In the genomic region with DNA sequence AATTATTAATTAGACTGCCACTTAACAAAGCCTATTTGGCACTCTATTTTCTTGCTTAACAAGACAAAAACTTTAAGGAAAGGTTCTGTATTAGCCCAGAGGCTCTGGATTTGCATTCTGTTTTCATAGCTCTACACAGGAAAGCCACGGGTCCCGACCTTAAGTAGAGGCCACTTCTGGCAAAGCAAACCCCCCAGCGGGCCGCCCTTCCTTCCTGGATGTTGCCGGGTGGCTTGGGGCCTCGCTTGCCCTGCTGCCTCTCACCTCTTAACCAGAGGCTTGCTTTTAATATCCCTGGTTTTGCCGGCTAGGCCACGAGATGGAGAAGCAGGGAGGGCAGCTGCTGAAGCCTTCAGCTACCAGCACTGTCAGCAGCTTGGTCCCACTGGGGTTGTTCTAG, we compare ENCODE assay signal across 18 cellular contexts. TPM values are rescaled to one million over a fixed set of nuclear protein-coding genes. Genes with fewer than 3 reads are reported as not detected.
DNase-seq lines count a peak whose midpoint lies in the region; TF ChIP-seq lines count a peak whose summit lies in the region.
"Had no signal": no experiment of that assay in that cellular context is flagged by ENCODE, and none has a peak within 500 bp of the region (broad histone marks: within the 10 kb centered on the region; RNA-seq: fewer than 3 reads in every experiment).

No MANE protein-coding gene starts in this region.

- H4K20me1 ChIP-seq in Karpas-422 (ENCODE audit: insufficient read depth, low read depth, low read length) = no peaks in the 10 kb centered on the region

- no peaks in the 10 kb centered on the region for H3K9me2 ChIP-seq in Karpas-422 (replicated peaks; ENCODE audit: insufficient read depth, low read length)

- no peaks in the 10 kb centered on the region for H3K36me3 ChIP-seq in Karpas-422 (ENCODE audit: insufficient read depth, low read length)

- H3K27ac ChIP-seq in Karpas-422 (ENCODE audit: low read length) = no peak overlapping the region
- H3K27ac ChIP-seq in dorsolateral prefrontal cortex = peak overlapping the region in 44 of 59 donors; percentile 16 to 85 (median 68)

- intact Hi-C loops in dorsolateral prefrontal cortex (cut with DNase I) = no loop called here

- H3K27me3 ChIP-seq in Karpas-422 (ENCODE audit: low read length) (no peaks in the 10 kb centered on the region), dorsolateral prefrontal cortex (peaks cover 0 to 28% (median 3%) of the 10 kb centered on the region in 45 donors)

- no peak for TF ChIP-seq POLR2A in erythroblast (IDR thresholded peaks at IDR 0.05; ENCODE audit: low read length)

- peak; percentile 70 for DNase-seq in GDM1 (lab: John Stamatoyannopoulos, UW)
- peak; percentile 40 for DNase-seq in Karpas-422
- no peak for DNase-seq in dorsolateral prefrontal cortex
- DNase-seq in smooth muscle cell of the brain vasculature (ENCODE audit: low read depth, low spot score) = peak; percentile 46
- DNase-seq in NCI-H2081 (lab: John Stamatoyannopoulos, UW) = no peak
- DNase-seq in erythroblast (lab: John Stamatoyannopoulos, UW) = no peak
- DNase-seq in putamen (ENCODE audit: low spot score) = no peak
- DNase-seq: AML-193; DMS79 treated with DMSO at 0.1 percent for 48 hours; MV-4-11; NCI-H1694 treated with DMSO at 0.1 percent for 48 hours; NCI-H2107; NCI-H510A; NCI-H748 treated with DMSO at 0.1 percent for 48 hours; NK-92 treated with Interleukin-12 subunit alpha and Interleukin-12 subunit beta, amount 100 ng/mL, for 24 hours; OCI-M1; SIG-M5 had no signal

- H3K4me2 ChIP-seq in Karpas-422 (ENCODE audit: low read depth, low read length, poor library complexity, severe bottlenecking) = no peak overlapping the region

- peaks cover 32% of the 10 kb centered on the region for H3K4me1 ChIP-seq in Karpas-422 (ENCODE audit: low read length)

- no peak overlapping the region for H2AFZ ChIP-seq in Karpas-422 (ENCODE audit: low read length)

- H3K9me3 ChIP-seq in Karpas-422 (ENCODE audit: low read length) = no peaks in the 10 kb centered on the region

- no peak overlapping the region for H3K9ac ChIP-seq in Karpas-422 (ENCODE audit: low read length)

- no peak overlapping the region for H3K4me3 ChIP-seq in Karpas-422 (ENCODE audit: low read length)
- H3K4me3 ChIP-seq in dorsolateral prefrontal cortex = peak overlapping the region in 16 of 59 donors; percentile 3 to 29 (median 15)

- no peak for TF ChIP-seq CTCF in dorsolateral prefrontal cortex (IDR thresholded peaks at IDR 0.05 in 54 of 56, conservative IDR thresholded peaks at IDR 0.05 in 2 of 56; ENCODE audit: low read depth in 1 of 56, partially characterized antibody in 56 of 56)

- no peaks in the 10 kb centered on the region for H3K79me2 ChIP-seq in Karpas-422 (ENCODE audit: low read length)

RNA-seq across cellular contexts. Expression of a gene that starts 4.4 kb away (rescaled TPM):
- 0.11 and 0.30 TPM in 2 replicates for total RNA-seq in Karpas-422 (2014; rRNA removed; shearing (Covaris generic); ENCODE audit: low replicate concordance)
- 10 to 100 TPM in 119 of 120 experiments, 1 to 10 TPM in 1; 4.8 to 43.6 (median 22.0) TPM for total RNA-seq in dorsolateral prefrontal cortex
- total RNA-seq: H1 had no signal

RNA-seq across cellular contexts. Expression of a gene that starts 9.2 kb away (rescaled TPM):
- total RNA-seq in Karpas-422 (2014; rRNA removed; shearing (Covaris generic); ENCODE audit: low replicate concordance) = 37.5 and 41.9 TPM in 2 replicates
- total RNA-seq in dorsolateral prefrontal cortex = 100 to 1,000 TPM in 30 of 120 experiments, 10 to 100 TPM in 90; 57.6 to 158 (median 87.2) TPM

RNA-seq across cellular contexts. Expression of a gene that starts 21.1 kb away (rescaled TPM):
- 49.1 and 50.2 TPM in 2 replicates for total RNA-seq in Karpas-422 (2014; rRNA removed; shearing (Covaris generic); ENCODE audit: low replicate concordance)
- 10 to 100 TPM in 108 of 120 experiments, 1 to 10 TPM in 12; 6.6 to 29.4 (median 16.4) TPM for total RNA-seq in dorsolateral prefrontal cortex

RNA-seq across cellular contexts. Expression of a gene that starts 34.2 kb away (rescaled TPM):
- total RNA-seq in Karpas-422 (2014; rRNA removed; shearing (Covaris generic); ENCODE audit: low replicate concordance) = 3.2 and 13.9 TPM in 2 replicates
- total RNA-seq in dorsolateral prefrontal cortex = 10 to 100 TPM in 18 of 120 experiments, 1 to 10 TPM in 102; 1.6 to 17.4 (median 6.5) TPM

Comparison
In these comparisons a context has a peak if more than half of its experiments do, and no peak if none do; other contexts are left out.
1. DNase-seq: peak in GDM1 (single experiment), Karpas-422 (single experiment) and smooth muscle cell of the brain vasculature (single experiment); none in dorsolateral prefrontal cortex (0 of 10), NCI-H2081 (0 of 2), erythroblast (0 of 2) and putamen (single experiment).